8 cellular contexts compared by ENCODE assay signal in the genomic region with DNA sequence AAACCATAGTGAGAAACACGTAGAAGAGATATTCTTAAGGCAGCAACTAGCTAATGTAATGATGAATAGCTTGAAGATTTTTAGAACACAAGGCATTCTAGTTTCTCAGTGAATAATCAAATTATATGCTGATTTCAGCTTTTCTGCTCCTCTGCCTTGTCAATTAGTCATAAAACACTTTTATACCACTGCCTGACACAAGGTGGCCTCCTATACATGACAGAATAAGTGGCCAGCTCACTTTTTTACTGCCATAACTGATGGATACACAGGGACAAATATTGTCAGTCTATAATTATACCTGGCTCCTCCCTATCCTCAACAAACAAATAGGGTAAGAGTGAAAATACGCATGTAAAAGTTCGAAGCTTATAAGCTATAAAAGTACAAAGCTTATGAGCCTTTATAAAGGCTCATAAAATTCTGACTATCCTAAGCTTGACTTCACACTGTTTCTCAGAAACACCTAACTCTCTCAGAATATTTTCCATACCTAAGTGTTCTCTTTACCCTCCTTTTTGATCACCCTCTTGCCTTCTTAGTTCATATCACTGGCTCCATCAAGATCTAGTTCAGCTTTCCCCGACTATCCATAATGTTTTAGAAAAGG.
DNase-seq lines count a peak whose midpoint lies in the region.

No MANE protein-coding gene starts in this region.

- intact Hi-C loops in posterior vena cava (cut with DNase I), result loop anchor here in 1 of 2 donors (5.0 kb wide), 1 partner anchor 315 kb away; no protein-coding TSS in a partner anchor

- DNase-seq in activated CD4-positive, alpha-beta T cell treated with anti-CD3 and anti-CD28 coated beads for 4 hours, result peak; percentile 23 to 49
- DNase-seq in activated CD4-positive, alpha-beta T cell treated with anti-CD3 and anti-CD28 coated beads, Interleukin-2, amount 50 U/mL, for 1 hour, result no peak
- peak; percentile 66 for DNase-seq in LHCN-M2 (ENCODE audit: low read depth)
- peak; percentile 15 for DNase-seq in SHP77 treated with DMSO at 0.1 percent for 48 hours (lab: John Stamatoyannopoulos, UW)
- DNase-seq in central memory CD4-positive, alpha-beta T cell, result peak; percentile 48
- DNase-seq in left kidney (ENCODE audit: low read depth, low spot score), result peak; percentile 78
- peak; percentile 58 for DNase-seq in stromal cell of bone marrow (ENCODE audit: low read depth)
- DNase-seq in posterior vena cava (ENCODE audit: low spot score), result no peak

Comparison
In these comparisons a context has a peak if more than half of its experiments do, and no peak if none do; other contexts are left out.
1. DNase-seq: peak in activated CD4-positive, alpha-beta T cell treated with anti-CD3 and anti-CD28 coated beads for 4 hours (2 of 2), LHCN-M2 (single experiment), SHP77 treated with DMSO at 0.1 percent for 48 hours (single experiment), central memory CD4-positive, alpha-beta T cell (single experiment), left kidney (single experiment) and stromal cell of bone marrow (single experiment); none in activated CD4-positive, alpha-beta T cell treated with anti-CD3 and anti-CD28 coated beads, Interleukin-2, amount 50 U/mL, for 1 hour (single experiment) and posterior vena cava (single experiment).